Comparison of ENCODE assay signal across 8 cellular contexts in the genomic region with DNA sequence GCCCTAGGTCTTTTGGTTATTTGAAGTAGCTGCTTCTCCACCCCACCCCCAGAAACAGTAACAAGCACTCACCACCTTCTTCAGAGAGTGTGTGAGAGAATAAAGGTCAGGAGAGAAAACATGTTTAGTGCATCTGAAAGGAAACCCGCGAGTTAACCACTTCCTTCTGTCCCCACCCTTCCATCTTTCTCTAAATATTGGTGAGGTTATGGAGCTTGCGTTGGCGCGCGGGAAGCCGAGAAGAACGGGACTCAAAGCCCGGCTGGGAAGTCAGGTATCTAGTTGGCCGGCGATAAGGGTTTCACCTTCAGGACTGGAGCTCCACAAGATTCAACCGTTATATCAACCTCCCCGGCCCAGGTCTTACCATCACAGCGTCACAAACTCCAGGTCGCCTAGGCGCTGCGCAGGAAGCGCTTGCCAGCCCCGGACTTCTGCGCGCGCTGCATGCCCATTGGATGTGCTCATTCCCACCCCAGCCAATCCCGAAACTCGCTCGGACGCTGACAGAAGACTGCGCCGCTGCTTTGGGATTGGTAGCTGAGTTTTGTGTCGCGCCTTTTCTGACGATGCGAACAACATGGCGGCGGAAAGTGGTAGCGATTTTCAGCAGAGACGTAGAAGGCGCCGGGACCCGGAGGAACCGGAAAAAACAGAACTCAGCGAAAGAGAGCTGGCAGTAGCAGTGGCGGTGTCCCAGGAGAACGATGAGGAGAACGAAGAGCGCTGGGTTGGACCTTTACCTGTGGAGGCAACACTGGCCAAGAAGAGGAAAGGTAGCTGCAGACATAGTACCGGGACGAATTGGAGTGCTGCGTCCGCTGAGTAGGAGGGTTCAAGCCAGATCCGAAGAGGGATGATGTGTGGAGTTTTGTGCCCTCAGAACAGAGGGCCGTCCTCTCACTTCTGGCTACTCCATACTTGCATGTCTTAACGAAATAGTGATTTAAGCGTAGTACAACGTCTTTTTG. TPM values are rescaled to one million over a fixed set of nuclear protein-coding genes. Genes with fewer than 3 reads are reported as not detected.
A peak's percentile ranks its signal among the peaks of the same experiment; 100 is the strongest.
DNase-seq lines count a peak whose midpoint lies in the region; ATAC-seq and TF ChIP-seq lines count a peak whose summit lies in the region.

A gene with protein sequence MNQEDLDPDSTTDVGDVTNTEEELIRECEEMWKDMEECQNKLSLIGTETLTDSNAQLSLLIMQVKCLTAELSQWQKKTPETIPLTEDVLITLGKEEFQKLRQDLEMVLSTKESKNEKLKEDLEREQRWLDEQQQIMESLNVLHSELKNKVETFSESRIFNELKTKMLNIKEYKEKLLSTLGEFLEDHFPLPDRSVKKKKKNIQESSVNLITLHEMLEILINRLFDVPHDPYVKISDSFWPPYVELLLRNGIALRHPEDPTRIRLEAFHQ (minus strand): TSS at position 438 of the 971 bp plus-strand sequence. CDS start 8,261 bp downstream, outside the sequence.
A gene (plus strand): TSS at position 566 of the 971 bp plus-strand sequence. CDS start 15 bp downstream, at position 581.

- TF ChIP-seq EP300 in gastroesophageal sphincter (IDR thresholded peaks at IDR 0.05), result no peak

- DNase-seq in GM03348 (ENCODE audit: low spot score), result peak; percentile 97
- peak; percentile 91 for DNase-seq in HFF-Myc (ENCODE audit: extremely low read depth, low read depth)
- DNase-seq in NAMALWA (ENCODE audit: low spot score), result peak; percentile 98
- peak; percentile 96 for DNase-seq in SK-N-DZ (ENCODE audit: low spot score)
- DNase-seq in activated naive CD4-positive, alpha-beta T cell treated with anti-CD3 and anti-CD28 coated beads for 36 hours, result peak; percentile 98
- DNase-seq in superior temporal gyrus (ENCODE audit: extremely low spot score), result peak; percentile 97

- H3K9me3 ChIP-seq in gastroesophageal sphincter (no peaks in the 10 kb centered on the region), neutrophil (no peaks in the 10 kb centered on the region)

- H3K27me3 Mint-ChIP-seq in activated naive CD4-positive, alpha-beta T cell treated with anti-CD3 and anti-CD28 coated beads for 36 hours (ENCODE audit: low read depth), result no peaks in the 10 kb centered on the region

- no peak for TF ChIP-seq CTCF in HFF-Myc (IDR thresholded peaks at IDR 0.05; ENCODE audit: low read depth, low read length, missing control alignments)
- TF ChIP-seq CTCF in gastroesophageal sphincter (IDR thresholded peaks at IDR 0.05), result no peak
- peak; percentile 31 for TF ChIP-seq CTCF in neutrophil (IDR thresholded peaks at IDR 0.05)

- ATAC-seq in gastroesophageal sphincter, result peak; percentile 100

- H3K36me3 ChIP-seq in gastroesophageal sphincter, result peaks cover 0 to 8% of the 10 kb centered on the region in 2 donors
- no peaks in the 10 kb centered on the region for H3K36me3 ChIP-seq in neutrophil

- TF ChIP-seq POLR2A in gastroesophageal sphincter (IDR thresholded peaks at IDR 0.05), result peak; percentile 47 to 52

- H3K9me3 Mint-ChIP-seq in activated naive CD4-positive, alpha-beta T cell treated with anti-CD3 and anti-CD28 coated beads for 36 hours, result no peaks in the 10 kb centered on the region

- H3K27ac ChIP-seq in gastroesophageal sphincter, result peak within 1 kb of the TSS; percentile 77 to 85 (median 82)
- H3K27ac ChIP-seq in neutrophil, result peak within 1 kb of the TSS; percentile 95

- H3K27me3 ChIP-seq in gastroesophageal sphincter (no peaks in the 10 kb centered on the region), neutrophil (no peaks in the 10 kb centered on the region)

- intact Hi-C loops in activated naive CD4-positive, alpha-beta T cell treated with anti-CD3 and anti-CD28 coated beads for 36 hours (cut with micrococcal nuclease), result loop anchor here (1.0 to 2.0 kb wide), 8 partner anchors 61 to 795 kb away; a partner anchor contains a TSS

- CTCF ChIA-PET in activated naive CD4-positive, alpha-beta T cell treated with anti-CD3 and anti-CD28 coated beads for 36 hours (lab: Charles Lee), result interaction anchor here (0.6 to 1.1 kb wide), 2 partner anchors 11 to 60 kb away, joined by 3 to 5 read pairs; no protein-coding TSS in a partner anchor

- 0% methylated on average over 9 to 32 of the region's 54 CpGs for WGBS in gastroesophageal sphincter (ENCODE audit: low coverage in 1 of 2), 2 donors

- peaks cover 8 to 45% (median 15%) of the 10 kb centered on the region in 3 donors for H3K4me1 ChIP-seq in gastroesophageal sphincter
- H3K4me1 ChIP-seq in neutrophil (ENCODE audit: control insufficient read depth in 1 of 2, insufficient read depth in 1 of 2, low read depth in 1 of 2, low read length in 1 of 2), result peaks cover 17 to 33% of the 10 kb centered on the region in 2 experiments

- peak within 1 kb of the TSS; percentile 98 for H3K4me3 Mint-ChIP-seq in activated naive CD4-positive, alpha-beta T cell treated with anti-CD3 and anti-CD28 coated beads for 36 hours

- peaks cover 28% of the 10 kb centered on the region for H3K36me3 Mint-ChIP-seq in activated naive CD4-positive, alpha-beta T cell treated with anti-CD3 and anti-CD28 coated beads for 36 hours (ENCODE audit: low read depth)

- H3K4me3 ChIP-seq in HFF-Myc (replicated peaks; ENCODE audit: low read depth, low read length) (peak within 1 kb of the TSS; percentile 96), gastroesophageal sphincter (peak within 1 kb of the TSS; percentile 66 to 96), neutrophil (ENCODE audit: low read depth in 1 of 2, low read length in 1 of 2) (peak within 1 kb of the TSS; percentile 82)

- peak within 1 kb of the TSS; percentile 96 for H3K27ac Mint-ChIP-seq in activated naive CD4-positive, alpha-beta T cell treated with anti-CD3 and anti-CD28 coated beads for 36 hours

- peaks cover 45% of the 10 kb centered on the region for H3K4me1 Mint-ChIP-seq in activated naive CD4-positive, alpha-beta T cell treated with anti-CD3 and anti-CD28 coated beads for 36 hours (ENCODE audit: low read depth)

RNA-seq across cellular contexts. Expression of the first gene that starts in this region (rescaled TPM):
- polyA plus RNA-seq in SK-N-DZ (2014; cell fraction: cytosol; rRNA removed), result 110 and 111 TPM in 2 replicates
- polyA plus RNA-seq in SK-N-DZ (2014; cell fraction: nucleus; rRNA removed), result 131 and 136 TPM in 2 replicates
- total RNA-seq in activated naive CD4-positive, alpha-beta T cell treated with anti-CD3 and anti-CD28 coated beads for 36 hours, result 10 to 100 TPM; 80.9 to 83.1 TPM
- total RNA-seq in gastroesophageal sphincter, result under 1 TPM in 2 of 4 donors, not detected in 2; 0.45 to 0.81 TPM

RNA-seq across cellular contexts. Expression of the second gene that starts in this region (rescaled TPM):
- polyA plus RNA-seq in SK-N-DZ (2014; cell fraction: cytosol; rRNA removed), result 28.3 and 39.3 TPM in 2 replicates
- 120 and 143 TPM in 2 replicates for polyA plus RNA-seq in SK-N-DZ (2014; cell fraction: nucleus; rRNA removed)
- 10 to 100 TPM; 33.6 to 33.9 TPM for total RNA-seq in activated naive CD4-positive, alpha-beta T cell treated with anti-CD3 and anti-CD28 coated beads for 36 hours
- total RNA-seq in gastroesophageal sphincter, result 10 to 100 TPM; 22.3 to 85.9 (median 46.1) TPM

Comparison
In these comparisons a context has a peak if more than half of its experiments do, and no peak if none do; other contexts are left out.
1. Peak in every context shown above with its lines: DNase-seq, ATAC-seq, H3K4me3 ChIP-seq and H3K27ac ChIP-seq.
2. RNA of the first gene that starts in this region (total RNA-seq): 80.9 to 83.1 TPM in activated naive CD4-positive, alpha-beta T cell treated with anti-CD3 and anti-CD28 coated beads for 36 hours; 0.45 to 0.81 TPM in gastroesophageal sphincter; every median in the first group is over 10 times any median in the second.